Comparison of ENCODE assay signal across 8 cellular contexts in the genomic region with DNA sequence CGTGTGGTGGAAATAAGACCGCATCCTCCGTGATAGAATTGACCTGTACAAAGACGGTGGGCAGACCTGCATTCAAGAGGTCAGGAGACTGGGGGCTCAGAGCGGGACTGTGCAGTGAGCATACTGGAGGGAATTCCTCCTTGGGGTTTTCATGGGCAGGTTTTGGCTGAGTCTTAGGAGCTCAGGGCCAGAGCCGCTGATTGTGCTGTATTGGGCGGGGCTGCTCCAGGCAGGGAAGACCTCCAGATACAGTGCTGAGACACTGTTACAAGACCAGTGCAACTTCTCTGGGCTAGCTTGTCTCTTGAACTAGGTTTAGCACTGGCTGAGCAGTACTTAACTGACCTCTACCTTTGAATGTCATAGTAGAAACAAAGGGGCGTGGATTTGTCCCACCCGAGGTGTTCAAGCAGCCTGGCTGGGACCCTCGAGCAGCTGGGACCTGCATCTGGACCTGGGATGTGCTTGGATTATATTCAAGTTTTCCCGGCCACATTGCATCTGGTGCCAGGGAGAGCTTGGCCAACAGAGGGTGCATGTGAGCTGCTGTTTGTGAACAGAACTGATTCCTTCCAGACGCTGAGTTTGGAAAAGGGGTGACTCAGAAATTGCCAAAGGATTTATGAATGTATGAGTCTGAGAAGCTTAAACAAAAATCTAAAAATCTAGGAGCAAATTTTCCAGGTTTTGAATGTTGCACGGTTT. TPM values are rescaled to one million over a fixed set of nuclear protein-coding genes. Genes with fewer than 3 reads are reported as not detected.
DNase-seq lines count a peak whose midpoint lies in the region; ATAC-seq, FAIRE-seq and TF ChIP-seq lines count a peak whose summit lies in the region.

No MANE protein-coding gene starts in this region.

- CTCF ChIA-PET in H1 (lab: Charles Lee; ENCODE audit: partially characterized antibody), result interaction anchor here (0.7 to 4.4 kb wide), 40 partner anchors 9 to 445 kb away, joined by 3 to 46 read pairs (median 4); no protein-coding TSS in a partner anchor

- TF ChIP-seq CTCF in H1 (IDR thresholded peaks at IDR 0.05; ENCODE audit: control extremely low read depth in 1 of 3, insufficient read depth in 1 of 3, low read depth in 1 of 3, low read length in 3 of 3), result peak; percentile 72 to 80 (median 76)

- no peak for TF ChIP-seq POLR2A in H1 (IDR thresholded peaks at IDR 0.05; ENCODE audit: control extremely low read depth in 1 of 2, low read depth in 2 of 2, low read length in 2 of 2)

- H3K4me1 ChIP-seq in H1 (replicated peaks in 1 of 4; ENCODE audit: control insufficient read depth in 3 of 4, insufficient read depth in 4 of 4, low read length in 3 of 4), result no peaks in the 10 kb centered on the region

- H2BK15ac ChIP-seq in H1 (ENCODE audit: low read length), result no peak overlapping the region

- no peak overlapping the region for H3K23ac ChIP-seq in H1 (ENCODE audit: insufficient read length)

- no peak overlapping the region for H3K9ac ChIP-seq in H1 (replicated peaks in 1 of 4; ENCODE audit: extremely low read depth in 1 of 4, low read depth in 3 of 4, low read length in 3 of 4)

- H3K9me3 ChIP-seq in H1 (ENCODE audit: insufficient read depth in 2 of 2, low read depth in 1 of 2, low read length in 1 of 2), result no peaks in the 10 kb centered on the region

- no peak overlapping the region for H3K4me3 ChIP-seq in H1 (ENCODE audit: extremely low read depth in 1 of 4, insufficient read depth in 2 of 4, low read depth in 3 of 4, low read length in 4 of 4)

- no peaks in the 10 kb centered on the region for H3K23me2 ChIP-seq in H1 (ENCODE audit: low read depth, low read length)

- no peak overlapping the region for H4K5ac ChIP-seq in H1 (ENCODE audit: insufficient read length, low read depth, low read length)

- H2AFZ ChIP-seq in H1 (ENCODE audit: low read length), result no peak overlapping the region

- POLR2A ChIA-PET in H1 (lab: Charles Lee; ENCODE audit: partially characterized antibody), result interaction anchor here (1.1 kb wide), 1 partner anchor 9 kb away, joined by 3 read pairs; no protein-coding TSS in a partner anchor

- FAIRE-seq in H1 (lab: Jason Lieb, UNC), result peak; percentile 63

- no peak overlapping the region for H3K14ac ChIP-seq in H1 (ENCODE audit: insufficient read length)

- no peak overlapping the region for H2BK12ac ChIP-seq in H1 (ENCODE audit: low read depth, low read length)

- no peak overlapping the region for H2BK120ac ChIP-seq in H1 (replicated peaks; ENCODE audit: low read depth, low read length)

- no peak overlapping the region for H3K56ac ChIP-seq in H1 (replicated peaks; ENCODE audit: insufficient read length, low read depth, low read length)

- H3K4me2 ChIP-seq in H1 (ENCODE audit: insufficient read depth in 1 of 2, low read depth in 2 of 2, low read length in 2 of 2), result no peak overlapping the region

- H3K36me3 ChIP-seq in H1 (ENCODE audit: control insufficient read depth in 2 of 4, insufficient read depth in 4 of 4, low read length in 3 of 4), result peaks cover 35 to 73% (median 61%) of the 10 kb centered on the region in 4 experiments

- no peak overlapping the region for H4K8ac ChIP-seq in H1 (ENCODE audit: extremely low read depth, insufficient read depth, low read length)

- no peak overlapping the region for H3K18ac ChIP-seq in H1 (ENCODE audit: extremely low read depth, low read length)

- H3K27me3 ChIP-seq in H1 (replicated peaks in 1 of 4; ENCODE audit: control insufficient read depth in 3 of 4, extremely low read depth in 1 of 4, insufficient read depth in 3 of 4, low read length in 3 of 4), result no peaks in the 10 kb centered on the region

- H2AK5ac ChIP-seq in H1 (ENCODE audit: low read depth, low read length), result no peak overlapping the region

- no peak for TF ChIP-seq EP300 in H1 (IDR thresholded peaks at IDR 0.05; ENCODE audit: borderline replicate concordance in 1 of 2, low read depth in 2 of 2, low read length in 2 of 2)

- H3K79me1 ChIP-seq in H1 (ENCODE audit: low read depth, low read length), result no peaks in the 10 kb centered on the region; the same call in 1 of the 2 replicates

- no peak overlapping the region for H2BK20ac ChIP-seq in H1 (ENCODE audit: low read length)

- TF ChIP-seq RAD21 in H1 (IDR thresholded peaks at IDR 0.05 in 1 of 2, conservative IDR thresholded peaks at IDR 0.05 in 1 of 2; ENCODE audit: low read depth in 2 of 2, low read length in 2 of 2), result peak; percentile 72 to 75

- H3K27ac ChIP-seq in H1 (ENCODE audit: low read depth, low read length), result no peak overlapping the region

- H2BK5ac ChIP-seq in H1 (ENCODE audit: low read depth, low read length), result no peak overlapping the region

- H4K20me1 ChIP-seq in H1 (replicated peaks in 1 of 2; ENCODE audit: control insufficient read depth in 1 of 2, insufficient read depth in 2 of 2, low read length in 2 of 2), result peaks cover 0 to 9% of the 10 kb centered on the region in 2 experiments

- ATAC-seq in HG03378 (IDR thresholded peaks at IDR 0.05; ENCODE audit: unreplicated experiment), result no peak

- H3K4ac ChIP-seq in H1 (replicated peaks; ENCODE audit: insufficient read length, low read depth, low read length), result no peak overlapping the region

- no peak overlapping the region for H4K91ac ChIP-seq in H1 (replicated peaks; ENCODE audit: insufficient read length, low read length)

- peak; percentile 45 for DNase-seq in NCI-H82 (lab: John Stamatoyannopoulos, UW)
- DNase-seq in NCI-H82 treated with DMSO at 0.1 percent for 48 hours (lab: John Stamatoyannopoulos, UW; ENCODE audit: unreplicated experiment), result no peak
- peak; percentile 33 for DNase-seq in NCI-H460 (ENCODE audit: extremely low read depth, low read depth)
- DNase-seq in H1 (ENCODE audit: low read depth in 1 of 2, low spot score in 2 of 2), result peak in 1 of 2 experiments; percentile 69
- DNase-seq in medulla oblongata (ENCODE audit: extremely low spot score), result peak; percentile 77
- DNase-seq in NOMO-1 (lab: John Stamatoyannopoulos, UW; ENCODE audit: unreplicated experiment in 2 of 2), result no peak
- no peak for DNase-seq in NCI-H2029 (lab: John Stamatoyannopoulos, UW)

- H3K79me2 ChIP-seq in H1 (ENCODE audit: control insufficient read depth in 1 of 2, insufficient read depth in 2 of 2, low read length in 2 of 2), result no peaks in the 10 kb centered on the region

- WGBS in H1 (ENCODE audit: extremely low coverage in 1 of 2, insufficient coverage in 1 of 2, insufficient read length in 1 of 2, insufficient replicate concordance in 2 of 2, low coverage in 1 of 2, low lambda C conversion rate in 2 of 2, missing lambda C conversion rate in 1 of 2), 2 experiments, result 85% methylated on average over 13 of the region's 13 CpGs; no CpG with 5 or more reads in 1 of the 2 experiments

TF ChIP-seq in H1, 55 proteins besides CTCF, POLR2A, EP300 and RAD21:
- no peak for TF ChIP-seq EZH2 (IDR thresholded peaks at IDR 0.05; ENCODE audit: low read depth, low read length, severe bottlenecking)
- TF ChIP-seq PHF8 (conservative IDR thresholded peaks at IDR 0.05; ENCODE audit: low read depth, low read length), result no peak

RNA-seq across cellular contexts. Expression of a gene that starts 33.4 kb away (rescaled TPM):
- 0.20 TPM in 1 of 2 replicates, not detected in the other for total RNA-seq in NCI-H460 (2014; rRNA removed; shearing (Covaris generic))
- 0.57 TPM in 1 of 2 replicates, not detected in the other for polyA plus RNA-seq in NCI-H460 (2014; cell fraction: nucleus; rRNA removed)
- total RNA-seq in H1 (2021; fragmentation: NEBNext Ultra II Directional; extraction: Animal tissue kit (Norgen Biotek cat#: 25700)), result 0.45 and 0.98 TPM in 2 replicates
- 0.12 and 0.16 TPM in 2 replicates for polyA plus RNA-seq in H1 (2011; rRNA removed)
- polyA plus RNA-seq in H1 (2011; cell fraction: cytosol; rRNA removed), result 0.30 TPM
- 0.74 TPM for polyA plus RNA-seq in H1 (2011; cell fraction: nucleus; rRNA removed)
- 0.15 to 1.3 TPM (median 0.21 TPM) in 4 replicates for polyA plus RNA-seq in H1 (2012, experiment 1 of 2)
- polyA plus RNA-seq in H1 (2012, experiment 2 of 2), result not detected
- 0.69 TPM for polyA plus RNA-seq in H1 (2013, experiment 1 of 2)
- polyA plus RNA-seq in H1 (2013, experiment 2 of 2), result 0.39 TPM
- 0.73 TPM in 1 of 2 replicates, not detected in the other for polyA minus RNA-seq in H1 (2011; rRNA and poly(A)+ RNA removed)
- not detected for polyA minus RNA-seq in H1 (2011; cell fraction: cytosol; rRNA and poly(A)+ RNA removed)
- polyA minus RNA-seq in H1 (2011; cell fraction: nucleus; rRNA and poly(A)+ RNA removed), result 1.5 TPM

Comparison
In these comparisons a context has a peak if more than half of its experiments do, and no peak if none do; other contexts are left out.
1. DNase-seq: peak in NCI-H82 (single experiment), NCI-H460 (single experiment) and medulla oblongata (single experiment); none in NCI-H82 treated with DMSO at 0.1 percent for 48 hours (single experiment), NOMO-1 (0 of 2) and NCI-H2029 (single experiment).